Comparison of ENCODE assay signal across 17 cellular contexts in the genomic region with DNA sequence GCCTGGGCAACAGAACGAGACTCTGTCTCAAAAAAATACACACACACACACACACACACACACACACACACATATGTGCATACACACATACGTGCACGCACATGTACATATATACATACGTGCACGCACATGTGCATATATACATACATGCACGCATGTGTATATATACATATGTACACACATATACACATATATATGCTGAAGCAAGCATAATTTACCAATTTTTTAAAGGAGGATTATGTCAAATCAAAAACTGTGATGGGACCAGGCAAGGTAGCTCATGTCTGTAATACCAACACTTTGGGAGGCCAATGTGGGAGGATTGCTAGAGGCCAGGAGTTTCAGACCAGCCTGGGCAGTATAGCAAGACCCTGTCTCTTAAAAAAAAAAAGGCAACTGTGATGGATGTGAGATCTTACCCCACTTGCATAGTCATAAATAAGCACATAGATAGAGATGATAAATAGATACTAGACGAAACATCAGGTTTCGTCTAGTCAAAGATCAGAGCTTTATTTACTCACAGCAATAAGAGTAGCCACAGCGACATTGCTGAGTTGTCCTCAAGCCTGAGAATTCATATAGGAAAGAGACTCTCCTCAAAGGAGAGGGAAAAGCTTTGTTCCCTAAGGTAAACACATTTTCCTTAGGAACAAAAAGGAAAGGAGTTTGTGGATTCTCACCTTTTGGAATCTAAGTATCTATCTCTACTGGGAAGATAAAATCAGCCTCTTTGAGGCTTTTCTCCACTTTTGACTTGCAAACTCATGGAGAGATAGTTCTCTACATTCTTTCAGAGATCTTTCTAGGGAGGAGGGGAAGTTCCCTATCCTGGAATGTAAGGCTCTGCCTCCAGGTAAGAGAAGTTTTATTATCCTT.
DNase-seq lines count a peak whose midpoint lies in the region; ATAC-seq, FAIRE-seq and TF ChIP-seq lines count a peak whose summit lies in the region.
"Had no signal": no experiment of that assay in that cellular context is flagged by ENCODE, and none has a peak within 500 bp of the region (broad histone marks: within the 10 kb centered on the region; RNA-seq: fewer than 3 reads in every experiment).

No MANE protein-coding gene starts in this region.

- intact Hi-C loops in CD4-positive, alpha-beta memory T cell (cut with micrococcal nuclease): loop anchor here (5.0 kb wide), 1 partner anchor 159 kb away; no protein-coding TSS in a partner anchor
- intact Hi-C loops in activated CD8-positive, alpha-beta T cell treated with anti-CD3 and anti-CD28 coated beads for 36 hours (cut with micrococcal nuclease): loop anchor here (10.0 kb wide), 2 partner anchors 69 to 91 kb away; no protein-coding TSS in a partner anchor
- intact Hi-C loops in dorsolateral prefrontal cortex (cut with DNase I): no loop called here

- CTCF ChIA-PET in CD4-positive, alpha-beta memory T cell (lab: Charles Lee; ENCODE audit: partially characterized antibody): interaction anchor here (0.6 to 1.9 kb wide), 3 partner anchors 93 to 160 kb away, joined by 3 to 8 read pairs (median 3); no protein-coding TSS in a partner anchor
- CTCF ChIA-PET in activated CD8-positive, alpha-beta T cell treated with anti-CD3 and anti-CD28 coated beads for 36 hours (lab: Charles Lee): no interaction called here

- H3K4me3 Mint-ChIP-seq in CD4-positive, alpha-beta memory T cell: peak overlapping the region; percentile 70 to 95 (median 83)
- peak overlapping the region; percentile 70 for H3K4me3 Mint-ChIP-seq in activated CD8-positive, alpha-beta T cell treated with anti-CD3 and anti-CD28 coated beads for 36 hours
- no peak overlapping the region for H3K4me3 Mint-ChIP-seq in mesothelial cell of epicardium

- no peak overlapping the region for H3K27ac ChIP-seq in CD4-positive, alpha-beta memory T cell (ENCODE audit: low read depth, low read length)
- H3K27ac ChIP-seq in dorsolateral prefrontal cortex: no peak overlapping the region
- H3K27ac ChIP-seq: adrenal gland; BLaER1 treated with 17β-estradiol and CSF1 and Interleukin-3, amounts not matched to agents 10 nM and 100 nM; epithelial cell of prostate; ovary; suprapubic skin had no signal

- H3K4me3 ChIP-seq in CD4-positive, alpha-beta memory T cell (ENCODE audit: low read length in 2 of 2): no peak overlapping the region
- no peak overlapping the region for H3K4me3 ChIP-seq in dorsolateral prefrontal cortex
- H3K4me3 ChIP-seq: adrenal gland; BLaER1 treated with 17β-estradiol and CSF1 and Interleukin-3, amounts not matched to agents 10 nM and 100 nM; ovary; suprapubic skin had no signal

- no peak for TF ChIP-seq CTCF in activated CD8-positive, alpha-beta T cell treated with anti-CD3 and anti-CD28 coated beads for 36 hours (IDR thresholded peaks at IDR 0.05)
- TF ChIP-seq CTCF in mesothelial cell of epicardium (IDR thresholded peaks at IDR 0.05; ENCODE audit: unreplicated experiment) (no peak), dorsolateral prefrontal cortex (IDR thresholded peaks at IDR 0.05 in 54 of 56, conservative IDR thresholded peaks at IDR 0.05 in 2 of 56; ENCODE audit: low read depth in 1 of 56, partially characterized antibody in 56 of 56) (no peak)

- H3K27me3 ChIP-seq in CD4-positive, alpha-beta memory T cell (ENCODE audit: insufficient read depth, low read length): no peaks in the 10 kb centered on the region
- no peaks in the 10 kb centered on the region for H3K27me3 ChIP-seq in dorsolateral prefrontal cortex
- H3K27me3 ChIP-seq: adrenal gland; BLaER1 treated with 17β-estradiol and CSF1 and Interleukin-3, amounts not matched to agents 10 nM and 100 nM; ovary; suprapubic skin had no signal

- H3K9me3 ChIP-seq in CD4-positive, alpha-beta memory T cell (ENCODE audit: control insufficient read depth in 1 of 2, low read length in 2 of 2): no peaks in the 10 kb centered on the region
- H3K9me3 ChIP-seq: adrenal gland, ovary, suprapubic skin had no signal

- no peak for ATAC-seq in activated CD8-positive, alpha-beta T cell treated with anti-CD3 and anti-CD28 coated beads for 36 hours
- no peak for ATAC-seq in HG02870 (IDR thresholded peaks at IDR 0.05; ENCODE audit: unreplicated experiment)

- no peak for DNase-seq in CD4-positive, alpha-beta memory T cell
- DNase-seq in GM19239 (ENCODE audit: insufficient read length, low spot score) (no peak), mesothelial cell of epicardium (ENCODE audit: low spot score in 2 of 2, unreplicated experiment in 2 of 2) (no peak), dorsolateral prefrontal cortex (no peak), SIG-M5 treated with dmso at 0.1 percent for 504 hours (lab: John Stamatoyannopoulos, UW; ENCODE audit: unreplicated experiment) (no peak)
- DNase-seq in activated CD8-positive, alpha-beta T cell treated with anti-CD3 and anti-CD28 coated beads for 36 hours: no peak
- DNase-seq: activated CD4-positive, alpha-beta T cell treated with anti-CD3 and anti-CD28 coated beads, Interleukin-2, amount 50 U/mL, for 4 hours; adrenal gland; kidney; midbrain; NCI-H2029; NCI-H524; ovary had no signal

- no peaks in the 10 kb centered on the region for H3K9me3 Mint-ChIP-seq in CD4-positive, alpha-beta memory T cell
- H3K9me3 Mint-ChIP-seq in activated CD8-positive, alpha-beta T cell treated with anti-CD3 and anti-CD28 coated beads for 36 hours: peaks cover 9% of the 10 kb centered on the region
- H3K9me3 Mint-ChIP-seq in mesothelial cell of epicardium: no peaks in the 10 kb centered on the region

- no peaks in the 10 kb centered on the region for H3K36me3 ChIP-seq in CD4-positive, alpha-beta memory T cell (ENCODE audit: insufficient read depth, low read length)
- H3K36me3 ChIP-seq: adrenal gland; BLaER1 treated with 17β-estradiol and CSF1 and Interleukin-3, amounts not matched to agents 10 nM and 100 nM; ovary; suprapubic skin had no signal

- POLR2A ChIA-PET in CD4-positive, alpha-beta memory T cell (lab: Charles Lee; ENCODE audit: partially characterized antibody): interaction anchor here (1.0 to 3.2 kb wide), 7 partner anchors 21 to 157 kb away, joined by 3 to 13 read pairs (median 5); a partner anchor contains a TSS
- POLR2A ChIA-PET in activated CD8-positive, alpha-beta T cell treated with anti-CD3 and anti-CD28 coated beads for 36 hours (lab: Charles Lee): interaction anchor here (1.1 to 1.2 kb wide), 2 partner anchors 9 to 158 kb away, joined by 3 to 4 read pairs; no protein-coding TSS in a partner anchor

- peaks cover 3 to 5% of the 10 kb centered on the region in 2 donors for H3K36me3 Mint-ChIP-seq in CD4-positive, alpha-beta memory T cell
- peaks cover 20% of the 10 kb centered on the region for H3K36me3 Mint-ChIP-seq in activated CD8-positive, alpha-beta T cell treated with anti-CD3 and anti-CD28 coated beads for 36 hours (ENCODE audit: low read depth)
- no peaks in the 10 kb centered on the region for H3K36me3 Mint-ChIP-seq in mesothelial cell of epicardium

- peaks cover 35 to 60% (median 50%) of the 10 kb centered on the region in 4 donors for H3K4me1 Mint-ChIP-seq in CD4-positive, alpha-beta memory T cell
- peaks cover 50% of the 10 kb centered on the region for H3K4me1 Mint-ChIP-seq in activated CD8-positive, alpha-beta T cell treated with anti-CD3 and anti-CD28 coated beads for 36 hours (ENCODE audit: low read depth)
- H3K4me1 Mint-ChIP-seq in mesothelial cell of epicardium: peaks cover 36% of the 10 kb centered on the region

- H3K4me1 ChIP-seq in CD4-positive, alpha-beta memory T cell (ENCODE audit: insufficient read depth, low read length): peaks cover 37% of the 10 kb centered on the region
- H3K4me1 ChIP-seq: adrenal gland, suprapubic skin had no signal

- FAIRE-seq in GM19239 (lab: Jason Lieb, UNC): peak; percentile 78
- FAIRE-seq: kidney had no signal

- H3K27me3 Mint-ChIP-seq in CD4-positive, alpha-beta memory T cell: no peaks in the 10 kb centered on the region
- H3K27me3 Mint-ChIP-seq in activated CD8-positive, alpha-beta T cell treated with anti-CD3 and anti-CD28 coated beads for 36 hours: no peaks in the 10 kb centered on the region
- no peaks in the 10 kb centered on the region for H3K27me3 Mint-ChIP-seq in mesothelial cell of epicardium (ENCODE audit: low read depth)

- H3K27ac Mint-ChIP-seq in CD4-positive, alpha-beta memory T cell: peak overlapping the region; percentile 75 to 94 (median 90)
- H3K27ac Mint-ChIP-seq in activated CD8-positive, alpha-beta T cell treated with anti-CD3 and anti-CD28 coated beads for 36 hours: no peak overlapping the region
- peak overlapping the region; percentile 81 for H3K27ac Mint-ChIP-seq in mesothelial cell of epicardium

Comparison
In these comparisons a context has a peak if more than half of its experiments do, and no peak if none do; other contexts are left out.
1. intact Hi-C loops: an anchor here in CD4-positive, alpha-beta memory T cell (5.0 kb wide) and activated CD8-positive, alpha-beta T cell treated with anti-CD3 and anti-CD28 coated beads for 36 hours (10.0 kb wide); none called in dorsolateral prefrontal cortex.